In the genomic region with DNA sequence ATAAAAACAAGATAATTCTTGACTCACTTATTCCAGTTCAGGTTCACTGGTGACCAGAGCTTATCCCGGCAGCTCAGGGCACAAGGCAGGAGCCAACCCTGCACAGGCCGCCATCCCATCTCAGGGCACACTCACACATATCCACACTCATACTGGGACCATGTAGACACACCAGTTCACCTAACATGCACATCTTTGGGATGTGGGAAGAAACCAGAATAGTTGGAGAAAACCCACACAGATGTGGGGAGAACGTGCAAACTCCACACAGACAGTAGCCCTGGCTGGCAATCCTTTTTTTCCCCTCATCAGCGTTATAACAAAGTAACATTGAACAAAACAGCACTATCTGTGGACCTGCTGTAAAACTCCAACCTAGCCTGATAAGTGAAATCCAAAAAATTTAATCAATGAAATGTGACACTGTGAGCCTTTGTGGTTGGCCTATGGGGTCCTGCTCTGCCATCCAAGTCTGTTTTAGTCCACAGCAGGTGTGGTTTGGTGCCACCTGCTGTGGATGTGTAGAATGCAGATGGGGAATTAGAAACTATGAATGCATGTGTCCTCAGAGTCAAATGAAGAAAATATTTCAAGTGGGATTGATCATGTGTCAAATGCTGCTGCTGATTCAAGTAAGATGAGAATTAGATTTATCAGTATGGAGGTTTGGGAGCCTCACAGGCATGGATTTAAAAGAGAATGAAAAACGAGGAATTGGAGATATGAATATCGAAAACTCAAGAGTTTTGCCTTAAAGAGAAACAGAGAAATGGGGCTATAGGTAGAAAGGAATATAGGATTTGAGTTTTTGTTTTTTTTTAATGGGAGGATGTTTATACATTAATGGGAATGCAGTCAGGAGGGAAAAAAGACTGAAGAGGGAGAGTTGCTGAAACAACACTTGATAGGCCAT, we compare ENCODE assay signal across 7 cellular contexts. TPM values are rescaled to one million over a fixed set of nuclear protein-coding genes. Genes with fewer than 3 reads are reported as not detected.
DNase-seq lines count a peak whose midpoint lies in the region; ATAC-seq, FAIRE-seq and TF ChIP-seq lines count a peak whose summit lies in the region.

No MANE protein-coding gene starts in this region.

- H3K9me3 ChIP-seq in kidney (ENCODE audit: control insufficient read depth in 1 of 2, low read length in 2 of 2): no peaks in the 10 kb centered on the region

- POLR2A ChIA-PET in MCF 10A (lab: Yijun Ruan, JAX): interaction anchor here (0.9 to 1.9 kb wide), 3 partner anchors 11 to 190 kb away, joined by 3 to 7 read pairs (median 6); no protein-coding TSS in a partner anchor

- no peaks in the 10 kb centered on the region for H3K27me3 Mint-ChIP-seq in MCF 10A (ENCODE audit: insufficient read depth, unreplicated experiment)

- no peaks in the 10 kb centered on the region for H3K4me1 ChIP-seq in kidney (ENCODE audit: control insufficient read depth in 1 of 2, insufficient read depth in 1 of 2, low read depth in 1 of 2, low read length in 2 of 2)

- peak; percentile 56 for DNase-seq in GM03348 (ENCODE audit: low spot score)
- DNase-seq in LoVo (ENCODE audit: low spot score): peak; percentile 34
- DNase-seq in T-helper 1 cell: peak in 3 of 5 donors; percentile 3 to 51 (median 8)
- peak; percentile 67 for DNase-seq in MCF 10A (ENCODE audit: unreplicated experiment)
- DNase-seq in kidney: no peak
- peak in 2 of 3 experiments; percentile 7 to 14 for DNase-seq in stimulated activated CD4-positive, alpha-beta T cell treated with anti-CD3 and anti-CD28 coated beads, TNF-alpha, amount 100 ng/mL, for 4 hours (ENCODE audit: low read depth in 3 of 3)

- H3K36me3 Mint-ChIP-seq in MCF 10A (ENCODE audit: insufficient read depth, unreplicated experiment): peaks cover 95% of the 10 kb centered on the region

- no peak overlapping the region for H3K27ac ChIP-seq in kidney (ENCODE audit: low read depth in 2 of 2, low read length in 2 of 2)

- peaks cover 5% of the 10 kb centered on the region for H3K4me1 Mint-ChIP-seq in MCF 10A (ENCODE audit: insufficient read depth, unreplicated experiment)

- BruUV-seq in MCF 10A (replicated peaks; lab: Mats Ljungman, UMichigan): no TSS peak

- no peaks in the 10 kb centered on the region for H3K9me3 Mint-ChIP-seq in MCF 10A (ENCODE audit: unreplicated experiment)

- peak; percentile 71 for ATAC-seq in GM21529 (IDR thresholded peaks at IDR 0.05; ENCODE audit: unreplicated experiment)

- FAIRE-seq in kidney (lab: Jason Lieb, UNC): no peak

- peak overlapping the region; percentile 17 for H3K27ac Mint-ChIP-seq in MCF 10A (ENCODE audit: low read depth, unreplicated experiment)

- intact Hi-C loops in MCF 10A (cut with micrococcal nuclease): loop anchor here (1.0 to 10.0 kb wide), 3 partner anchors 46 to 304 kb away; a partner anchor contains a TSS
- intact Hi-C loops in kidney (cut with DNase I): no loop called here

- H3K4me3 Mint-ChIP-seq in MCF 10A (ENCODE audit: unreplicated experiment): no peak overlapping the region

- TF ChIP-seq CTCF in MCF 10A (IDR thresholded peaks at IDR 0.05; ENCODE audit: unreplicated experiment) (peak; percentile 71), kidney (IDR thresholded peaks at IDR 0.05; ENCODE audit: borderline replicate concordance, extremely low read depth, insufficient read depth) (peak; percentile 73)

- no peak overlapping the region for H3K9ac ChIP-seq in kidney (ENCODE audit: low read length in 2 of 2)

- H3K4me3 ChIP-seq in kidney (ENCODE audit: low read length in 2 of 2): no peak overlapping the region

- CTCF ChIA-PET in MCF 10A (lab: Yijun Ruan, JAX): interaction anchor here (0.6 to 1.9 kb wide), 6 partner anchors 10 to 196 kb away, joined by 3 to 12 read pairs (median 4); no protein-coding TSS in a partner anchor

- peaks cover 16 to 51% of the 10 kb centered on the region in 2 donors for H3K36me3 ChIP-seq in kidney (ENCODE audit: control insufficient read depth in 1 of 2, insufficient read depth in 2 of 2, low read length in 2 of 2)

RNA-seq across cellular contexts. Expression of a gene that starts 47.0 kb away (rescaled TPM):
- total RNA-seq in MCF 10A (2022) (77.3 and 78.4 TPM in 2 replicates), kidney (140 TPM)
- polyA plus RNA-seq in kidney (ENCODE audit: insufficient read depth, low read depth, low replicate concordance): 118 TPM
